In genomic region chr2:200533754-200534153, GRCh38 we compare ENCODE assay signal across 24 cellular contexts. TPM values are rescaled to one million over a fixed set of nuclear protein-coding genes. Genes with fewer than 3 reads are reported as not detected.
"Had no signal": no experiment of that assay in that cellular context is flagged by ENCODE, and none has a peak within 500 bp of the region (broad histone marks: within the 10 kb centered on the region; RNA-seq: fewer than 3 reads in every experiment).

No MANE protein-coding gene starts in this region.

- H3K36me3 Mint-ChIP-seq: stimulated activated memory B cell treated with anti-CD40 and anti-IgM and Interleukin-4, amounts not matched to agents 10 μg/mL and 1 μg/mL and 100 μg/mL, for 72 hours; type B pancreatic cell had no signal

- H3K4me1 ChIP-seq: lower lobe of right lung, psoas muscle, right lobe of liver, tibial nerve, uterus had no signal

- H3K9me3 ChIP-seq: lower lobe of right lung, psoas muscle, right lobe of liver, tibial nerve, uterus had no signal

- H3K79me2 ChIP-seq: parathyroid adenoma had no signal

- DNase-seq: islet precursor cell; lower lobe of right lung; mammary epithelial cell; mesenchymal stem cell; naive thymus-derived CD8-positive, alpha-beta T cell; nucleus accumbens; psoas muscle; right lobe of liver; stimulated activated CD4-positive, alpha-beta T cell treated with anti-CD3 and anti-CD28 coated beads, Interleukin-1b, Interleukin-23, amount 100 ng/mL, for 48 hours; stimulated activated CD4-positive, alpha-beta T cell treated with anti-CD3 and anti-CD28 coated beads, Interleukin-2, amount 100 ng/mL, for 48 hours; stimulated activated CD4-positive, alpha-beta T cell treated with anti-CD3 and anti-CD28 coated beads, Interleukin-4, amount 100 ng/mL, for 4 hours; stimulated activated CD8-positive, alpha-beta memory T cell treated with anti-CD3 and anti-CD28 coated beads, Interleukin-4, amount 100 ng/mL, for 48 hours; stimulated activated naive CD4-positive, alpha-beta T cell treated with Interleukin-2 at 50 U/mL for 16 hours; stimulated activated naive CD8-positive, alpha-beta T cell treated with anti-CD3 and anti-CD28 coated beads, Interleukin-15, amount 100 ng/mL, for 72 hours; substantia nigra had no signal

- H3K4me3 ChIP-seq: lower lobe of right lung, psoas muscle, right lobe of liver, smooth muscle cell, tibial nerve, uterus had no signal

- ATAC-seq: left lobe of liver; lower lobe of right lung; naive thymus-derived CD8-positive, alpha-beta T cell; psoas muscle; right lobe of liver; stimulated activated memory B cell treated with anti-CD40 and anti-IgM and Interleukin-4, amounts not matched to agents 10 μg/mL and 1 μg/mL and 100 μg/mL, for 72 hours; stimulated activated naive CD8-positive, alpha-beta T cell treated with anti-CD3 and anti-CD28 coated beads, Interleukin-15, amount 100 ng/mL, for 72 hours had no signal

- H2AFZ ChIP-seq: parathyroid adenoma had no signal

- H3K27ac ChIP-seq: lower lobe of right lung, parathyroid adenoma, psoas muscle, right lobe of liver, tibial nerve, uterus had no signal

- H3K9ac ChIP-seq: parathyroid adenoma had no signal

- H3K4me1 Mint-ChIP-seq: naive thymus-derived CD8-positive, alpha-beta T cell; nephron; stimulated activated memory B cell treated with anti-CD40 and anti-IgM and Interleukin-4, amounts not matched to agents 10 μg/mL and 1 μg/mL and 100 μg/mL, for 72 hours had no signal

- H3K27ac Mint-ChIP-seq: naive thymus-derived CD8-positive, alpha-beta T cell; stimulated activated memory B cell treated with anti-CD40 and anti-IgM and Interleukin-4, amounts not matched to agents 10 μg/mL and 1 μg/mL and 100 μg/mL, for 72 hours; stimulated activated naive CD8-positive, alpha-beta T cell treated with anti-CD3 and anti-CD28 coated beads, Interleukin-15, amount 100 ng/mL, for 72 hours; type B pancreatic cell had no signal

- H3K36me3 ChIP-seq: lower lobe of right lung, tibial nerve had no signal

- H3K4me2 ChIP-seq: smooth muscle cell had no signal

- H3K27me3 Mint-ChIP-seq: naive thymus-derived CD8-positive, alpha-beta T cell; stimulated activated memory B cell treated with anti-CD40 and anti-IgM and Interleukin-4, amounts not matched to agents 10 μg/mL and 1 μg/mL and 100 μg/mL, for 72 hours; stimulated activated naive CD8-positive, alpha-beta T cell treated with anti-CD3 and anti-CD28 coated beads, Interleukin-15, amount 100 ng/mL, for 72 hours; type B pancreatic cell had no signal

- H3K27me3 ChIP-seq: right lobe of liver, tibial nerve, uterus had no signal

- H3K4me3 Mint-ChIP-seq: naive thymus-derived CD8-positive, alpha-beta T cell; nephron; neural crest cell; stimulated activated memory B cell treated with anti-CD40 and anti-IgM and Interleukin-4, amounts not matched to agents 10 μg/mL and 1 μg/mL and 100 μg/mL, for 72 hours; stimulated activated naive CD8-positive, alpha-beta T cell treated with anti-CD3 and anti-CD28 coated beads, Interleukin-15, amount 100 ng/mL, for 72 hours; type B pancreatic cell had no signal

- H3K9me3 Mint-ChIP-seq: naive thymus-derived CD8-positive, alpha-beta T cell; nephron; neural crest cell; stimulated activated memory B cell treated with anti-CD40 and anti-IgM and Interleukin-4, amounts not matched to agents 10 μg/mL and 1 μg/mL and 100 μg/mL, for 72 hours; stimulated activated naive CD8-positive, alpha-beta T cell treated with anti-CD3 and anti-CD28 coated beads, Interleukin-15, amount 100 ng/mL, for 72 hours; type B pancreatic cell had no signal

RNA-seq across cellular contexts. Expression of gene AOX1, which starts 52.1 kb away (rescaled TPM):
- total RNA-seq: naive thymus-derived CD8-positive, alpha-beta T cell had no signal
- polyA plus RNA-seq: naive thymus-derived CD8-positive, alpha-beta T cell; smooth muscle cell had no signal
